In genomic region chr1:68136187-68136586, GRCh38 we compare ENCODE assay signal across 17 cellular contexts.
DNase-seq lines count a peak whose midpoint lies in the region; ATAC-seq, FAIRE-seq and TF ChIP-seq lines count a peak whose summit lies in the region.
"Had no signal": no experiment of that assay in that cellular context is flagged by ENCODE, and none has a peak within 500 bp of the region (broad histone marks: within the 10 kb centered on the region; RNA-seq: fewer than 3 reads in every experiment).

No MANE protein-coding gene starts in this region.

- DNase-seq in EH (ENCODE audit: low read depth) (peak; percentile 24), M059J (ENCODE audit: low read depth) (peak; percentile 77), bronchial epithelial cell (ENCODE audit: low read depth) (peak; percentile 81), kidney tubule cell (ENCODE audit: low spot score) (peak; percentile 32), HEK293T (ENCODE audit: extremely low spot score) (no peak), NCI-H2081 (lab: John Stamatoyannopoulos, UW) (no peak)
- DNase-seq in activated CD4-positive, CD25-positive, alpha-beta regulatory T cell (lab: John Stamatoyannopoulos, UW): no peak
- DNase-seq: CD4-positive, CD25-positive, alpha-beta regulatory T cell; H9; NCI-H1092 treated with DMSO at 0.1 percent for 48 hours; NCI-H1694; NCI-H446 treated with DMSO at 0.1 percent for 48 hours; NCI-H748 treated with DMSO at 0.1 percent for 48 hours; SIG-M5 had no signal

- no peak for TF ChIP-seq CTCF in bronchial epithelial cell (IDR thresholded peaks at IDR 0.05; ENCODE audit: insufficient read depth, low read length, severe bottlenecking)

- ATAC-seq in GM19397 (IDR thresholded peaks at IDR 0.05; ENCODE audit: unreplicated experiment): no peak
- ATAC-seq: K562 had no signal

- no peaks in the 10 kb centered on the region for H3K27me3 ChIP-seq in bronchial epithelial cell (ENCODE audit: control insufficient read depth, insufficient read depth, low read length)

- H3K4me3 ChIP-seq in bronchial epithelial cell (ENCODE audit: low read depth, low read length): no peak overlapping the region
- H3K4me3 ChIP-seq: K562 had no signal

- H3K36me3 ChIP-seq in bronchial epithelial cell (ENCODE audit: control insufficient read depth, insufficient read depth, low read length): peaks cover 5% of the 10 kb centered on the region

- FAIRE-seq in bronchial epithelial cell (lab: Jason Lieb, UNC): no peak
- FAIRE-seq: D721Med, K562 had no signal

- POLR2A ChIA-PET in HEK293T (lab: Yijun Ruan, JAX): no interaction called here

- CTCF ChIA-PET in HEK293T (lab: Yijun Ruan, JAX): no interaction called here

TF ChIP-seq in HEK293T, 16 proteins besides CTCF, POLR2A, EP300 and RAD21:
- TF ChIP-seq SP1 (IDR thresholded peaks at IDR 0.05) (no peak), ELF4 (IDR thresholded peaks at IDR 0.05) (no peak), SUZ12 (IDR thresholded peaks at IDR 0.05) (no peak), HDGF (IDR thresholded peaks at IDR 0.05; ENCODE audit: borderline replicate concordance) (no peak), L3MBTL2 (conservative IDR thresholded peaks at IDR 0.05) (no peak), FOXK2 (IDR thresholded peaks at IDR 0.05) (no peak), NFRKB (IDR thresholded peaks at IDR 0.05) (no peak), FOXA1 (IDR thresholded peaks at IDR 0.05) (no peak), LEF1 (IDR thresholded peaks at IDR 0.05; ENCODE audit: borderline replicate concordance) (no peak), FOXM1 (IDR thresholded peaks at IDR 0.05; ENCODE audit: borderline replicate concordance) (no peak), ZNF384 (IDR thresholded peaks at IDR 0.05) (no peak), ARNT (IDR thresholded peaks at IDR 0.05) (no peak)

Comparison
In these comparisons a context has a peak if more than half of its experiments do, and no peak if none do; other contexts are left out.
1. DNase-seq: peak in EH (single experiment), M059J (single experiment), bronchial epithelial cell (single experiment) and kidney tubule cell (single experiment); none in HEK293T (single experiment), activated CD4-positive, CD25-positive, alpha-beta regulatory T cell (0 of 4) and NCI-H2081 (0 of 2).